In genomic region chr11:65718964-65719492, GRCh38 we compare ENCODE assay signal across 8 cellular contexts. TPM values are rescaled to one million over a fixed set of nuclear protein-coding genes. Genes with fewer than 3 reads are reported as not detected.
A peak's percentile ranks its signal among the peaks of the same experiment; 100 is the strongest.
DNase-seq lines count a peak whose midpoint lies in the region; FAIRE-seq and TF ChIP-seq lines count a peak whose summit lies in the region.

No MANE protein-coding gene starts in this region.

- CTCF ChIA-PET in CD8-positive, alpha-beta memory T cell (lab: Charles Lee), result interaction anchor here (0.9 to 1.5 kb wide), 5 partner anchors 56 to 326 kb away, joined by 3 to 8 read pairs (median 4); partner anchors contain the start of genes AP5B1 and RELA
- CTCF ChIA-PET in H1 (lab: Charles Lee; ENCODE audit: partially characterized antibody), result interaction anchor here (0.7 to 2.3 kb wide), 14 partner anchors 12 to 142 kb away, joined by 3 to 18 read pairs (median 4); partner anchors contain the start of genes AP5B1 and MUS81

- H3K27ac ChIP-seq in CD8-positive, alpha-beta memory T cell (ENCODE audit: low read depth, low read length), result peak overlapping the region; percentile 59
- H3K27ac ChIP-seq in OCI-LY3 (ENCODE audit: low read length), result no peak overlapping the region
- H3K27ac ChIP-seq in H1 (ENCODE audit: low read depth, low read length), result no peak overlapping the region
- no peak overlapping the region for H3K27ac ChIP-seq in neural cell (ENCODE audit: low read length)

- no peaks in the 10 kb centered on the region for H3K9me3 Mint-ChIP-seq in CD8-positive, alpha-beta memory T cell

- H4K20me1 ChIP-seq in OCI-LY3 (ENCODE audit: insufficient read depth, low read length), result no peaks in the 10 kb centered on the region
- peaks cover 0 to 19% of the 10 kb centered on the region in 2 experiments for H4K20me1 ChIP-seq in H1 (replicated peaks in 1 of 2; ENCODE audit: control insufficient read depth in 1 of 2, insufficient read depth in 2 of 2, low read length in 2 of 2)
- no peaks in the 10 kb centered on the region for H4K20me1 ChIP-seq in neural cell (ENCODE audit: insufficient read depth)

- H4K91ac ChIP-seq in H1 (replicated peaks; ENCODE audit: insufficient read length, low read length), result no peak overlapping the region

- DNase-seq in CD8-positive, alpha-beta memory T cell, result no peak
- no peak for DNase-seq in H1 (ENCODE audit: low read depth in 1 of 2, low spot score in 2 of 2)
- no peak for DNase-seq in stimulated activated CD4-positive, alpha-beta T cell treated with anti-CD3 and anti-CD28 coated beads, Interleukin-4, amount 100 ng/mL, for 4 hours
- no peak for DNase-seq in T1000 (lab: John Stamatoyannopoulos, UW)
- DNase-seq in GM20000 (ENCODE audit: low spot score), result no peak
- no peak for DNase-seq in NCI-H226

- H3K4ac ChIP-seq in H1 (replicated peaks; ENCODE audit: insufficient read length, low read depth, low read length), result no peak overlapping the region

- no peaks in the 10 kb centered on the region for H3K27me3 ChIP-seq in CD8-positive, alpha-beta memory T cell (ENCODE audit: insufficient read depth, low read length, poor library complexity, severe bottlenecking)
- H3K27me3 ChIP-seq in OCI-LY3 (ENCODE audit: low read depth, low read length) (no peaks in the 10 kb centered on the region), H1 (replicated peaks in 1 of 4; ENCODE audit: control insufficient read depth in 3 of 4, extremely low read depth in 1 of 4, insufficient read depth in 3 of 4, low read length in 3 of 4) (no peaks in the 10 kb centered on the region), neural cell (ENCODE audit: insufficient read depth, low read depth, low read length) (no peaks in the 10 kb centered on the region)

- H3K36me3 Mint-ChIP-seq in CD8-positive, alpha-beta memory T cell, result peaks cover 4 to 62% (median 12%) of the 10 kb centered on the region in 3 donors

- peaks cover 8% of the 10 kb centered on the region; the same call in 1 of the 2 replicates for H3K23me2 ChIP-seq in H1 (ENCODE audit: low read depth, low read length)

- no peak for TF ChIP-seq POLR2A in H1 (IDR thresholded peaks at IDR 0.05; ENCODE audit: control extremely low read depth in 1 of 2, low read depth in 2 of 2, low read length in 2 of 2)

- no peak overlapping the region for H3K23ac ChIP-seq in H1 (ENCODE audit: insufficient read length)

- no peak overlapping the region for H2BK12ac ChIP-seq in H1 (ENCODE audit: low read depth, low read length)

- no peak overlapping the region for H3K56ac ChIP-seq in H1 (replicated peaks; ENCODE audit: insufficient read length, low read depth, low read length)

- H3K79me2 ChIP-seq in OCI-LY3 (ENCODE audit: low read length) (peaks cover 26% of the 10 kb centered on the region), H1 (ENCODE audit: control insufficient read depth in 1 of 2, insufficient read depth in 2 of 2, low read length in 2 of 2) (0 out of 4 replicates have a peak, but pooled peaks cover 0 to 4% of the 10 kb centered on the region in 2 experiments), neural cell (replicated peaks; ENCODE audit: insufficient read depth, low read length) (peaks cover 2% of the 10 kb centered on the region)

- no peaks in the 10 kb centered on the region for H3F3A ChIP-seq in neural cell (ENCODE audit: insufficient read depth, low read length, poor library complexity, severe bottlenecking)

- no peak overlapping the region for H2BK5ac ChIP-seq in H1 (ENCODE audit: low read depth, low read length)

- H3K9me2 ChIP-seq in neural cell (ENCODE audit: insufficient read depth, low read length), result no peaks in the 10 kb centered on the region

- H3K4me2 ChIP-seq in OCI-LY3 (ENCODE audit: low read length) (peak overlapping the region; percentile 79), H1 (ENCODE audit: insufficient read depth in 1 of 2, low read depth in 2 of 2, low read length in 2 of 2) (peak overlapping the region; percentile 39 to 85), neural cell (ENCODE audit: low read length) (no peak overlapping the region)

- peak overlapping the region; percentile 56 to 99 (median 89) for H3K4me3 Mint-ChIP-seq in CD8-positive, alpha-beta memory T cell

- peaks cover 18% of the 10 kb centered on the region for H3K4me1 ChIP-seq in CD8-positive, alpha-beta memory T cell (ENCODE audit: insufficient read depth, low read length)
- H3K4me1 ChIP-seq in OCI-LY3 (ENCODE audit: low read length) (peaks cover 7% of the 10 kb centered on the region; the same call in 1 of the 2 replicates), H1 (replicated peaks in 1 of 4; ENCODE audit: control insufficient read depth in 3 of 4, insufficient read depth in 4 of 4, low read length in 3 of 4) (peaks cover 0 to 6% (median 3%) of the 10 kb centered on the region in 4 experiments; a peak in 2 of 7 replicates)

- H3K27ac Mint-ChIP-seq in CD8-positive, alpha-beta memory T cell, result peak overlapping the region in 6 of 8 donors; percentile 26 to 88 (median 62)

- no peak overlapping the region for H4K5ac ChIP-seq in H1 (ENCODE audit: insufficient read length, low read depth, low read length)

- H3K14ac ChIP-seq in H1 (ENCODE audit: insufficient read length), result no peak overlapping the region

- no peak overlapping the region for H3K4me3 ChIP-seq in CD8-positive, alpha-beta memory T cell (ENCODE audit: low read length)
- H3K4me3 ChIP-seq in OCI-LY3 (ENCODE audit: low read length) (peak overlapping the region; percentile 83), H1 (ENCODE audit: extremely low read depth in 1 of 4, insufficient read depth in 2 of 4, low read depth in 3 of 4, low read length in 4 of 4) (peak overlapping the region in 2 of 4 experiments; percentile 83 to 87; a peak in 2 of 8 replicates), neural cell (ENCODE audit: low read length) (peak overlapping the region; percentile 97)

- POLR2A ChIA-PET in CD8-positive, alpha-beta memory T cell (lab: Charles Lee), result no interaction called here
- POLR2A ChIA-PET in H1 (lab: Charles Lee; ENCODE audit: partially characterized antibody), result interaction anchor here (0.8 to 3.7 kb wide), 19 partner anchors 7 to 283 kb away, joined by 3 to 25 read pairs (median 6); partner anchors contain the start of genes BANF1, CFL1, EIF1AD and KAT5

- H3K9me3 ChIP-seq in CD8-positive, alpha-beta memory T cell (ENCODE audit: low read length), result no peaks in the 10 kb centered on the region
- no peaks in the 10 kb centered on the region for H3K9me3 ChIP-seq in OCI-LY3 (ENCODE audit: insufficient read depth, low read length)
- no peaks in the 10 kb centered on the region for H3K9me3 ChIP-seq in H1 (ENCODE audit: insufficient read depth in 2 of 2, low read depth in 1 of 2, low read length in 1 of 2)
- no peaks in the 10 kb centered on the region for H3K9me3 ChIP-seq in neural cell (ENCODE audit: low read length)

- H3K9ac ChIP-seq in OCI-LY3 (ENCODE audit: low read length) (peak overlapping the region; percentile 71), H1 (replicated peaks in 1 of 4; ENCODE audit: extremely low read depth in 1 of 4, low read depth in 3 of 4, low read length in 3 of 4) (no peak overlapping the region), neural cell (ENCODE audit: low read length) (peak overlapping the region; percentile 23)

- no peak overlapping the region for H2AFZ ChIP-seq in OCI-LY3 (ENCODE audit: low read depth, low read length)
- H2AFZ ChIP-seq in H1 (ENCODE audit: low read length), result no peak overlapping the region
- no peak overlapping the region for H2AFZ ChIP-seq in neural cell (ENCODE audit: low read depth, low read length)

- peaks cover 46% of the 10 kb centered on the region for H3K36me3 ChIP-seq in CD8-positive, alpha-beta memory T cell (ENCODE audit: insufficient read depth, low read length)
- H3K36me3 ChIP-seq in OCI-LY3 (replicated peaks; ENCODE audit: low read depth, low read length) (peaks cover 50% of the 10 kb centered on the region), H1 (ENCODE audit: control insufficient read depth in 2 of 4, insufficient read depth in 4 of 4, low read length in 3 of 4) (peaks cover 20 to 43% (median 40%) of the 10 kb centered on the region in 4 experiments), neural cell (ENCODE audit: insufficient read depth, low read length) (peaks cover 18% of the 10 kb centered on the region)

- no peak overlapping the region for H2BK120ac ChIP-seq in H1 (replicated peaks; ENCODE audit: low read depth, low read length)

- H3K4me1 Mint-ChIP-seq in CD8-positive, alpha-beta memory T cell, result peaks cover 27 to 48% (median 32%) of the 10 kb centered on the region in 3 donors

- H4K8ac ChIP-seq in H1 (ENCODE audit: extremely low read depth, insufficient read depth, low read length), result no peak overlapping the region

- peaks cover 2% of the 10 kb centered on the region for H3K79me1 ChIP-seq in H1 (ENCODE audit: low read depth, low read length)

- WGBS in H1 (ENCODE audit: extremely low coverage in 1 of 2, insufficient coverage in 1 of 2, insufficient read length in 1 of 2, insufficient replicate concordance in 2 of 2, low coverage in 1 of 2, low lambda C conversion rate in 2 of 2, missing lambda C conversion rate in 1 of 2), 2 experiments, result 90% methylated on average over 10 of the region's 10 CpGs; no CpG with 5 or more reads in 1 of the 2 experiments

- no peak for TF ChIP-seq EP300 in H1 (IDR thresholded peaks at IDR 0.05; ENCODE audit: borderline replicate concordance in 1 of 2, low read depth in 2 of 2, low read length in 2 of 2)
- no peak for TF ChIP-seq EP300 in neural cell (conservative IDR thresholded peaks at IDR 0.05; ENCODE audit: poor library complexity, severe bottlenecking)

- FAIRE-seq in H1 (lab: Jason Lieb, UNC), result no peak

- TF ChIP-seq RAD21 in H1 (IDR thresholded peaks at IDR 0.05 in 1 of 2, conservative IDR thresholded peaks at IDR 0.05 in 1 of 2; ENCODE audit: low read depth in 2 of 2, low read length in 2 of 2), result no peak
- no peak for TF ChIP-seq RAD21 in neural cell (conservative IDR thresholded peaks at IDR 0.05)

- H2BK20ac ChIP-seq in H1 (ENCODE audit: low read length), result no peak overlapping the region

- H3K18ac ChIP-seq in H1 (ENCODE audit: extremely low read depth, low read length), result no peak overlapping the region

- no peak for TF ChIP-seq CTCF in OCI-LY3 (IDR thresholded peaks at IDR 0.05; ENCODE audit: low read depth, low read length)
- no peak for TF ChIP-seq CTCF in H1 (IDR thresholded peaks at IDR 0.05; ENCODE audit: control extremely low read depth in 1 of 3, insufficient read depth in 1 of 3, low read depth in 1 of 3, low read length in 3 of 3)
- no peak for TF ChIP-seq CTCF in neural cell (IDR thresholded peaks at IDR 0.05; ENCODE audit: poor library complexity, severe bottlenecking)
- no peak for TF ChIP-seq CTCF in GM20000 (IDR thresholded peaks at IDR 0.05; ENCODE audit: extremely low read depth, missing control alignments)

- H3K27me3 Mint-ChIP-seq in CD8-positive, alpha-beta memory T cell, result no peaks in the 10 kb centered on the region

- H2AK5ac ChIP-seq in H1 (ENCODE audit: low read depth, low read length), result no peak overlapping the region

- no peak overlapping the region for H2BK15ac ChIP-seq in H1 (ENCODE audit: low read length)

RNA-seq across cellular contexts. Expression of gene RNASEH2C, which starts 1.6 kb away (rescaled TPM):
- total RNA-seq in CD8-positive, alpha-beta memory T cell, result 100 to 1,000 TPM; 106 to 114 TPM
- 87.7 TPM for polyA plus RNA-seq in CD8-positive, alpha-beta memory T cell
- 37.9 and 40.2 TPM in 2 replicates for total RNA-seq in H1 (2021; fragmentation: NEBNext Ultra II Directional; extraction: Animal tissue kit (Norgen Biotek cat#: 25700))
- polyA plus RNA-seq in H1 (2011; rRNA removed), result 60.3 and 74.8 TPM in 2 replicates
- polyA plus RNA-seq in H1 (2011; cell fraction: cytosol; rRNA removed), result 61.0 TPM
- polyA plus RNA-seq in H1 (2011; cell fraction: nucleus; rRNA removed), result 53.6 TPM
- 22.2 to 39.2 TPM (median 31.6 TPM) in 4 replicates for polyA plus RNA-seq in H1 (2012, experiment 1 of 2)
- polyA plus RNA-seq in H1 (2012, experiment 2 of 2), result 22.1 TPM
- polyA plus RNA-seq in H1 (2013, experiment 1 of 2), result 30.3 TPM
- polyA plus RNA-seq in H1 (2013, experiment 2 of 2), result 31.1 TPM
- polyA minus RNA-seq in H1 (2011; rRNA and poly(A)+ RNA removed), result 6.7 and 10.2 TPM in 2 replicates
- polyA minus RNA-seq in H1 (2011; cell fraction: cytosol; rRNA and poly(A)+ RNA removed), result 26.4 TPM
- polyA minus RNA-seq in H1 (2011; cell fraction: nucleus; rRNA and poly(A)+ RNA removed), result 27.1 TPM
- polyA plus RNA-seq in neural cell, result 38.4 and 43.8 TPM in 2 replicates
- 9.5 and 15.8 TPM in 2 replicates for polyA minus RNA-seq in neural cell

RNA-seq across cellular contexts. Expression of gene KAT5, which starts 7.0 kb away (rescaled TPM):
- 10 to 100 TPM; 79.9 to 87.1 TPM for total RNA-seq in CD8-positive, alpha-beta memory T cell
- 49.5 TPM for polyA plus RNA-seq in CD8-positive, alpha-beta memory T cell
- total RNA-seq in H1 (2021; fragmentation: NEBNext Ultra II Directional; extraction: Animal tissue kit (Norgen Biotek cat#: 25700)), result 36.4 and 37.4 TPM in 2 replicates
- 26.7 and 35.0 TPM in 2 replicates for polyA plus RNA-seq in H1 (2011; rRNA removed)
- 39.6 TPM for polyA plus RNA-seq in H1 (2011; cell fraction: cytosol; rRNA removed)
- polyA plus RNA-seq in H1 (2011; cell fraction: nucleus; rRNA removed), result 67.1 TPM
- polyA plus RNA-seq in H1 (2012, experiment 1 of 2), result 19.6 to 41.0 TPM (median 38.0 TPM) in 4 replicates
- 26.3 TPM for polyA plus RNA-seq in H1 (2012, experiment 2 of 2)
- polyA plus RNA-seq in H1 (2013, experiment 1 of 2), result 19.6 TPM
- polyA plus RNA-seq in H1 (2013, experiment 2 of 2), result 18.0 TPM
- 59.7 and 65.6 TPM in 2 replicates for polyA minus RNA-seq in H1 (2011; rRNA and poly(A)+ RNA removed)
- 28.3 TPM for polyA minus RNA-seq in H1 (2011; cell fraction: cytosol; rRNA and poly(A)+ RNA removed)
- 48.7 TPM for polyA minus RNA-seq in H1 (2011; cell fraction: nucleus; rRNA and poly(A)+ RNA removed)
- polyA plus RNA-seq in neural cell, result 102 and 109 TPM in 2 replicates
- polyA minus RNA-seq in neural cell, result 59.0 and 62.1 TPM in 2 replicates

RNA-seq across cellular contexts. Expression of gene RELA, which starts 56.3 kb away (rescaled TPM):
- total RNA-seq in CD8-positive, alpha-beta memory T cell, result 10 to 100 TPM; 87.3 to 89.7 TPM
- 76.0 TPM for polyA plus RNA-seq in CD8-positive, alpha-beta memory T cell
- 25.5 and 27.5 TPM in 2 replicates for total RNA-seq in H1 (2021; fragmentation: NEBNext Ultra II Directional; extraction: Animal tissue kit (Norgen Biotek cat#: 25700))
- 21.9 and 28.8 TPM in 2 replicates for polyA plus RNA-seq in H1 (2011; rRNA removed)
- 13.3 TPM for polyA plus RNA-seq in H1 (2011; cell fraction: cytosol; rRNA removed)
- polyA plus RNA-seq in H1 (2011; cell fraction: nucleus; rRNA removed), result 67.2 TPM
- 22.2 to 30.9 TPM (median 25.1 TPM) in 4 replicates for polyA plus RNA-seq in H1 (2012, experiment 1 of 2)
- polyA plus RNA-seq in H1 (2012, experiment 2 of 2), result 24.7 TPM
- polyA plus RNA-seq in H1 (2013, experiment 1 of 2), result 23.9 TPM
- 22.6 TPM for polyA plus RNA-seq in H1 (2013, experiment 2 of 2)
- polyA minus RNA-seq in H1 (2011; rRNA and poly(A)+ RNA removed), result 20.0 and 30.6 TPM in 2 replicates
- polyA minus RNA-seq in H1 (2011; cell fraction: cytosol; rRNA and poly(A)+ RNA removed), result 13.8 TPM
- polyA minus RNA-seq in H1 (2011; cell fraction: nucleus; rRNA and poly(A)+ RNA removed), result 29.0 TPM
- polyA plus RNA-seq in neural cell, result 19.3 and 19.5 TPM in 2 replicates
- 22.4 and 24.0 TPM in 2 replicates for polyA minus RNA-seq in neural cell

Comparison
In these comparisons a context has a peak if more than half of its experiments do, and no peak if none do; other contexts are left out.
1. H3K9ac ChIP-seq: peak in OCI-LY3 (single experiment) and neural cell (single experiment); none in H1 (0 of 4).